21 cellular contexts compared by ENCODE assay signal in genomic region chr1:196774603-196775002, GRCh38. TPM values are rescaled to one million over a fixed set of nuclear protein-coding genes. Genes with fewer than 3 reads are reported as not detected.
DNase-seq lines count a peak whose midpoint lies in the region; ATAC-seq and TF ChIP-seq lines count a peak whose summit lies in the region.
"Had no signal": no experiment of that assay in that cellular context is flagged by ENCODE, and none has a peak within 500 bp of the region (broad histone marks: within the 10 kb centered on the region; RNA-seq: fewer than 3 reads in every experiment).

Gene CFHR3, plus strand, starts transcription at chr1:196774840. Its CDS starts 47 bp downstream, at chr1:196774887.

- H3K9me3 ChIP-seq in OCI-LY3 (ENCODE audit: insufficient read depth, low read length), result no peaks in the 10 kb centered on the region
- no peaks in the 10 kb centered on the region for H3K9me3 ChIP-seq in SK-N-SH
- H3K9me3 ChIP-seq: SJSA1, uterus had no signal

- TF ChIP-seq CTCF in OCI-LY3 (IDR thresholded peaks at IDR 0.05; ENCODE audit: low read depth, low read length) (no peak), SK-N-SH (IDR thresholded peaks at IDR 0.05) (no peak)

- H3K9me2 ChIP-seq in SK-N-SH, result no peaks in the 10 kb centered on the region

- H3K9ac ChIP-seq in OCI-LY3 (ENCODE audit: low read length) (no peak within 1 kb of the TSS), SK-N-SH (no peak within 1 kb of the TSS)

- H4K20me1 ChIP-seq in OCI-LY3 (ENCODE audit: insufficient read depth, low read length), result no peaks in the 10 kb centered on the region
- no peaks in the 10 kb centered on the region for H4K20me1 ChIP-seq in SK-N-SH (ENCODE audit: insufficient read depth)

- no peaks in the 10 kb centered on the region; the same call in 1 of the 2 replicates for H3K27me3 ChIP-seq in OCI-LY3 (ENCODE audit: low read depth, low read length)
- H3K27me3 ChIP-seq in H7 (ENCODE audit: control insufficient read depth, insufficient read depth, low read length), result no peaks in the 10 kb centered on the region
- H3K27me3 ChIP-seq in SK-N-SH (ENCODE audit: insufficient read depth), result no peaks in the 10 kb centered on the region
- H3K27me3 ChIP-seq: SJSA1, uterus had no signal

- H3K4me1 ChIP-seq in OCI-LY3 (ENCODE audit: low read length), result peaks cover 13% of the 10 kb centered on the region
- H3K4me1 ChIP-seq in SK-N-SH (ENCODE audit: control insufficient read depth in 1 of 2, insufficient read depth in 2 of 2, low read depth in 1 of 2, low read length in 1 of 2), result no peaks in the 10 kb centered on the region
- H3K4me1 ChIP-seq: SJSA1, uterus had no signal

- no peaks in the 10 kb centered on the region for H3K36me3 ChIP-seq in OCI-LY3 (replicated peaks; ENCODE audit: low read depth, low read length)
- H3K36me3 ChIP-seq in H7 (replicated peaks; ENCODE audit: control insufficient read depth, insufficient read depth, low read length), result no peaks in the 10 kb centered on the region
- H3K36me3 ChIP-seq in SK-N-SH (replicated peaks in 1 of 2; ENCODE audit: control insufficient read depth in 1 of 2, insufficient read depth in 2 of 2, low read length in 1 of 2), result no peaks in the 10 kb centered on the region
- H3K36me3 ChIP-seq: SJSA1, uterus had no signal

- H3F3A ChIP-seq in SK-N-SH (replicated peaks; ENCODE audit: insufficient read depth), result no peaks in the 10 kb centered on the region

- no peak for TF ChIP-seq EP300 in SK-N-SH (IDR thresholded peaks at IDR 0.05; ENCODE audit: borderline replicate concordance in 1 of 2, low read depth in 1 of 2, low read length in 1 of 2)

- H2AFZ ChIP-seq in OCI-LY3 (ENCODE audit: low read depth, low read length) (no peak within 1 kb of the TSS), SK-N-SH (ENCODE audit: low read depth) (no peak within 1 kb of the TSS)

- no peak for TF ChIP-seq RAD21 in SK-N-SH (IDR thresholded peaks at IDR 0.05; ENCODE audit: low read length)

- POLR2A ChIA-PET in SK-N-SH (lab: Yijun Ruan, JAX), result no interaction called here

- peak within 1 kb of the TSS; percentile 67 for H3K4me2 ChIP-seq in OCI-LY3 (ENCODE audit: low read length)
- no peak within 1 kb of the TSS for H3K4me2 ChIP-seq in SK-N-SH

- H3K27ac ChIP-seq in OCI-LY3 (ENCODE audit: low read length), result no peak within 1 kb of the TSS
- H3K27ac ChIP-seq in SK-N-SH (ENCODE audit: low read depth in 2 of 2, low read length in 1 of 2), result no peak within 1 kb of the TSS
- H3K27ac ChIP-seq: SJSA1, uterus had no signal

- peak within 1 kb of the TSS; percentile 39 for H3K4me3 ChIP-seq in OCI-LY3 (ENCODE audit: low read length)
- H3K4me3 ChIP-seq in H7 (ENCODE audit: insufficient read depth, low read depth, low read length), result no peak within 1 kb of the TSS
- no peak within 1 kb of the TSS for H3K4me3 ChIP-seq in SK-N-SH (ENCODE audit: low read depth in 2 of 2, low read length in 1 of 2)
- H3K4me3 ChIP-seq: SJSA1, uterus had no signal

- DNase-seq in C1 segment of cervical spinal cord (lab: John Stamatoyannopoulos, UW), result no peak
- no peak for DNase-seq in H7
- DNase-seq in CD1c-positive myeloid dendritic cell (ENCODE audit: extremely low spot score), result no peak
- DNase-seq in SK-N-SH, result no peak
- DNase-seq: activated CD8-positive, alpha-beta memory T cell treated with anti-CD3 and anti-CD28 coated beads, Interleukin-2, amount 50 U/mL, for 48 hours; activated naive CD4-positive, alpha-beta T cell treated with anti-CD3 and anti-CD28 coated beads, Interleukin-2, amount 10 ng/mL, durations not matched to agents 7 days and 5 days; dermis blood vessel endothelial cell; erythroblast; GDM1; mammary epithelial cell; natural killer cell; NCI-H1417 treated with DMSO at 0.1 percent for 48 hours; T1000; uterus had no signal

- ATAC-seq in GM18870 (IDR thresholded peaks at IDR 0.05; ENCODE audit: unreplicated experiment) (peak; percentile 98), GM21528 (IDR thresholded peaks at IDR 0.05; ENCODE audit: low FRiP score, unreplicated experiment) (peak; percentile 80), HG03060 (IDR thresholded peaks at IDR 0.05; ENCODE audit: low read depth, unreplicated experiment) (peak; percentile 100)
- ATAC-seq: natural killer cell had no signal

- CTCF ChIA-PET in SK-N-SH (lab: Yijun Ruan, JAX), result no interaction called here

- H3K79me2 ChIP-seq in OCI-LY3 (ENCODE audit: low read length) (no peaks in the 10 kb centered on the region), SK-N-SH (ENCODE audit: insufficient read depth) (no peaks in the 10 kb centered on the region)

TF ChIP-seq in SK-N-SH, 30 proteins besides CTCF, POLR2A, EP300 and RAD21:
- TF ChIP-seq EZH2phosphoT487 (IDR thresholded peaks at IDR 0.05; ENCODE audit: borderline replicate concordance, low read depth) (no peak), USF1 (IDR thresholded peaks at IDR 0.05; ENCODE audit: borderline replicate concordance, low read depth) (no peak), GATA2 (CRISPR knock-in tag; IDR thresholded peaks at IDR 0.05) (no peak), IRF3 (IDR thresholded peaks at IDR 0.05; ENCODE audit: low read depth, low read length) (no peak), MEF2A (IDR thresholded peaks at IDR 0.05; ENCODE audit: borderline replicate concordance, low read depth) (no peak), MXI1 (IDR thresholded peaks at IDR 0.05; ENCODE audit: low read depth, low read length) (no peak), ZBTB33 (IDR thresholded peaks at IDR 0.05; ENCODE audit: borderline replicate concordance, low read depth) (no peak), SIN3A (IDR thresholded peaks at IDR 0.05; ENCODE audit: borderline replicate concordance, low read depth, low read length) (no peak), POLR2AphosphoS5 (IDR thresholded peaks at IDR 0.05; ENCODE audit: low read depth, low read length) (no peak), NRF1 (IDR thresholded peaks at IDR 0.05; ENCODE audit: low read depth, low read length) (no peak), FOXJ3 (CRISPR knock-in tag; IDR thresholded peaks at IDR 0.05) (no peak), PBX3 (IDR thresholded peaks at IDR 0.05) (no peak), YY1 (IDR thresholded peaks at IDR 0.05; ENCODE audit: low read depth) (no peak), TEAD4 (IDR thresholded peaks at IDR 0.05; ENCODE audit: borderline replicate concordance, insufficient read depth) (no peak), SMC3 (IDR thresholded peaks at IDR 0.05; ENCODE audit: low read depth, low read length) (no peak), RXRA (IDR thresholded peaks at IDR 0.05; ENCODE audit: borderline replicate concordance, low read depth) (no peak), TAF1 (IDR thresholded peaks at IDR 0.05; ENCODE audit: borderline replicate concordance, low read depth, low read length) (no peak), NFIC (IDR thresholded peaks at IDR 0.05; ENCODE audit: borderline replicate concordance) (no peak), FOXM1 (IDR thresholded peaks at IDR 0.05; ENCODE audit: low read depth) (no peak)

RNA-seq across cellular contexts. Expression of gene CFHR3, which starts in this region (rescaled TPM):
- 0.87 and 3.0 TPM in 2 replicates for total RNA-seq in H7 (2014; rRNA removed; shearing (Covaris generic))
- polyA plus RNA-seq in SK-N-SH (2012; rRNA removed), result 0.18 and 0.37 TPM in 2 replicates
- polyA plus RNA-seq in SK-N-SH (2012; cell fraction: cytosol; rRNA removed), result 0.15 and 0.16 TPM in 2 replicates
- 0.43 and 0.92 TPM in 2 replicates for polyA plus RNA-seq in SK-N-SH (2012; cell fraction: nucleus; rRNA removed)
- total RNA-seq: dermis blood vessel endothelial cell, glomerular endothelial cell, natural killer cell, renal cortical epithelial cell, SJSA1 had no signal
- polyA plus RNA-seq: mammary epithelial cell had no signal
